In the genomic region with DNA sequence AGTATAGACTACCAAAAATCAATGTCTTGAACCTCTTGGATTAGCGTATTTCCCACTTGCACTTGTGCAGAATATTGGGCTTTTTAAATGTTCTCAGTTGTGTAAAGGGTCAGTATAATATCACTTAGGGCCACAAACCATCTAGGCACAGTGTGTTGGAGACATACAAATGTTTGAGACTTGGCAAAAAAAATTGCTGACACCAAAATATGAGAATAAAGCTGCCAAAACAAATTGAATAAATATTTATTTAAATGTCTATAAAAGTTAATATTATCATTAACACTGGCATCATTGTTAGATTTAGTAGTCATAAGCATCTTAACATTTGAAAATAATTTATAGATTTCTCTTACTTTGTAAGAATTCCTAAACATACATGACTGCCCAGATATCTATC, we compare ENCODE assay signal across 1 cellular context.
TF ChIP-seq lines count a peak whose summit lies in the region.

No MANE protein-coding gene starts in this region.

TF ChIP-seq in endothelial cell of umbilical vein, 7 proteins besides CTCF, POLR2A, EP300 and RAD21 (continued from another document):
- no peak for TF ChIP-seq JUN (IDR thresholded peaks at IDR 0.05; ENCODE audit: borderline replicate concordance, insufficient read depth, insufficient read length, low read depth)
- TF ChIP-seq FOS (IDR thresholded peaks at IDR 0.05; ENCODE audit: borderline replicate concordance, insufficient read depth, low read length): no peak
- TF ChIP-seq EZH2 (IDR thresholded peaks at IDR 0.05; ENCODE audit: borderline replicate concordance, low read depth, low read length, severe bottlenecking): no peak
- TF ChIP-seq POLR2AphosphoS5 (IDR thresholded peaks at IDR 0.05; ENCODE audit: insufficient read depth, low read depth, low read length): no peak
